Comparison of ENCODE assay signal across 10 cellular contexts in the genomic region with DNA sequence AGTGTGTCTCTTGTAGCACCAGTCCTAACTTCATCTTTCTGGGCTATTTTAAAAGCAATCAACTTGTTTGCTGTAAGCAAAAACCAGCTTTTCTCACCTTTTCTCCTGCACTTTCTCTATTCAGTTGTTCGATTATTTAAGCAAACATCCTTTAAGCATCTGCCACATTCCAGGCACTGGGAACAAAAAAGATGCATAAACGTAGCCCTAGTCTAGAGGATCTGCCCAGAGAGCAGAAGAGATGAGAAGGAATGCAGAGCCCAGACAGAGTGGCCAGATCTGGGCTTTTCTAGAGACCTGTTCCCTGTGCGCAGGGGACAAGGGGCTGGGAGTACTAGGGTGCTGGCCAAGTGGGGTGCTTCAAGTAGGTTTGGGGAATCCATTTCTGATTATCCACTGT. TPM values are rescaled to one million over a fixed set of nuclear protein-coding genes. Genes with fewer than 3 reads are reported as not detected.
"Had no signal": no experiment of that assay in that cellular context is flagged by ENCODE, and none has a peak within 500 bp of the region (broad histone marks: within the 10 kb centered on the region; RNA-seq: fewer than 3 reads in every experiment).

No MANE protein-coding gene starts in this region.

- H3K4me3 ChIP-seq: GM23248, HAP-1, K562 had no signal

- H3K9me3 Mint-ChIP-seq: HFFc6 had no signal

- H3K27ac Mint-ChIP-seq: HFFc6 had no signal

- H3K36me3 ChIP-seq: HAP-1 had no signal

- H2AFZ ChIP-seq: GM23248 had no signal

- H3K9ac ChIP-seq: GM23248 had no signal

- H3K27ac ChIP-seq: GM23248 had no signal

- H3K4me3 Mint-ChIP-seq: HFFc6 had no signal

- H3K4me1 ChIP-seq: HAP-1 had no signal

- ATAC-seq: HCT116, K562 had no signal

- DNase-seq: GM23248, GOT3, H7, HFFc6, IMR-90 had no signal

- H3K9me3 ChIP-seq: HAP-1 had no signal

RNA-seq across cellular contexts. Expression of a gene that starts 8.4 kb away (rescaled TPM):
- total RNA-seq: GM23248, HFFc6, HT-29, IMR-90 had no signal
- polyA plus RNA-seq: IMR-90 had no signal

RNA-seq across cellular contexts. Expression of a gene that starts 46.8 kb away (rescaled TPM):
- total RNA-seq: GM23248, H4, HFFc6, HT-29, IMR-90, K562 had no signal
- polyA plus RNA-seq: GM23248, IMR-90, K562 had no signal
